15 cellular contexts compared by ENCODE assay signal in the genomic region with DNA sequence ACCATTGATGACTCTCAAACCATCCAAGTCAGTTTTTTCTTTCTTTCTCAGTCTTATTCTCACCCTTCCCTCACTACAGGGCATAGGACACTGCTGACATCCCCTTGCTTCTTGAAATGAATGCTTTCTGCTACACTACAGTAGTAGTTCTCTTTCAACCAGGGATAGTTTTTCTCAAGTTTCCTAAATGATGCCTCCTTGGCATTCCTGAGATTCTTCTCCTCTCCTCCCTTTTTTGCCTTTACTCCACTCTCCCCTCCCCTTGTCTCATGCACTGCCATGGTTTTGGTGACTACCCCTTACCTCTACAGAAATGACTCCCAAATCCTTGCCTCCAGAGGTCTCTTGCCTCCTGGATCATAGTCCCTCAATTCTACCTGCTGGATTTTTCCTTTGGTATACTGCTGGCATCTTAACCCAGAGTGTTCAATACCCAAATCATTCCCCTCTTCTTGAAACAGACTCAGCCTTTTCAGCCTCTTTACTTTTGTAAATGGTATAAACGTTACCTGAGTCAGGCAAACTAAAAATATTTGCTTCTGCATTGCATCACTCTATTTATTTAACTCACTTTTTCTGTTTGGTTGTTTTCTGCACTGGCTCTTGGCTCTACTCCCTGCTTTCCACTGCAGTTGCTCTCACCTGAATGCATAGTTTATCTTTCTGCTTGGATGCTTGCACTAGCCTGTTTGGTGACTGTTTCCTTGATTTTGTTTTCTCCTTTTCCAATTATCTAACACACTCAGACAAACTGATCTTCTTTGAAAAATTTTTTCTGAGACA.
"Had no signal": no experiment of that assay in that cellular context is flagged by ENCODE, and none has a peak within 500 bp of the region (broad histone marks: within the 10 kb centered on the region; RNA-seq: fewer than 3 reads in every experiment).

No MANE protein-coding gene starts in this region.

- H3K9me3 Mint-ChIP-seq: activated T-helper 1 cell treated with anti-CD3 and anti-CD28 coated beads, Interleukin-12 subunit alpha, Interleukin-12 subunit beta, Interleukin-2, Interleukin-4 antibody, amounts not matched to agents 30 ng/mL and 10 ng/mL and 1 ng/mL, durations not matched to agents 14 hours and 24 hours and 36 hours; stimulated activated memory B cell treated with anti-CD40 and anti-IgM and Interleukin-4, amounts not matched to agents 10 μg/mL and 1 μg/mL and 100 μg/mL, for 72 hours had no signal

- ATAC-seq: esophagus mucosa; lower lobe of right lung; stimulated activated memory B cell treated with anti-CD40 and anti-IgM and Interleukin-4, amounts not matched to agents 10 μg/mL and 1 μg/mL and 100 μg/mL, for 72 hours had no signal

- H3K4me1 ChIP-seq: lower lobe of right lung, transverse colon had no signal

- DNase-seq: activated CD4-positive, alpha-beta T cell treated with anti-CD3 and anti-CD28 coated beads, Interleukin-2, amount 10 ng/mL, durations not matched to agents 7 days and 5 days; activated CD4-positive, CD25-positive, alpha-beta regulatory T cell; activated naive CD8-positive, alpha-beta T cell treated with anti-CD3 and anti-CD28 coated beads for 36 hours; amygdala; lower lobe of right lung; midbrain; ovary; transverse colon had no signal

- H3K4me1 Mint-ChIP-seq: activated CD4-positive, alpha-beta T cell treated with anti-CD3 and anti-CD28 coated beads, Interleukin-2, amount 10 ng/mL, durations not matched to agents 7 days and 5 days; activated naive CD8-positive, alpha-beta T cell treated with anti-CD3 and anti-CD28 coated beads for 36 hours; central memory CD8-positive, alpha-beta T cell; stimulated activated memory B cell treated with anti-CD40 and anti-IgM and Interleukin-4, amounts not matched to agents 10 μg/mL and 1 μg/mL and 100 μg/mL, for 72 hours had no signal

- H3K4me3 ChIP-seq: coronary artery, lower lobe of right lung, ovary, transverse colon had no signal

- H3K9me3 ChIP-seq: ovary had no signal

- H3K36me3 ChIP-seq: lower lobe of right lung, ovary, transverse colon had no signal

- H3K36me3 Mint-ChIP-seq: activated naive CD8-positive, alpha-beta T cell treated with anti-CD3 and anti-CD28 coated beads for 36 hours; brain; stimulated activated memory B cell treated with anti-CD40 and anti-IgM and Interleukin-4, amounts not matched to agents 10 μg/mL and 1 μg/mL and 100 μg/mL, for 72 hours had no signal

- H3K27ac Mint-ChIP-seq: activated CD4-positive, alpha-beta T cell treated with anti-CD3 and anti-CD28 coated beads, Interleukin-2, amount 10 ng/mL, durations not matched to agents 7 days and 5 days; activated naive CD8-positive, alpha-beta T cell treated with anti-CD3 and anti-CD28 coated beads for 36 hours; activated T-helper 1 cell treated with anti-CD3 and anti-CD28 coated beads, Interleukin-12 subunit alpha, Interleukin-12 subunit beta, Interleukin-2, Interleukin-4 antibody, amounts not matched to agents 30 ng/mL and 10 ng/mL and 1 ng/mL, durations not matched to agents 14 hours and 24 hours and 36 hours; brain; stimulated activated memory B cell treated with anti-CD40 and anti-IgM and Interleukin-4, amounts not matched to agents 10 μg/mL and 1 μg/mL and 100 μg/mL, for 72 hours; T-helper 1 cell treated with Interleukin-12 subunit alpha and Interleukin-12 subunit beta and Interleukin-4 antibody, amounts not matched to agents 30 μg/mL and 1 μg/mL, for 36 hours had no signal

- H3K27me3 ChIP-seq: ovary, transverse colon had no signal

- H3K27ac ChIP-seq: coronary artery, lower lobe of right lung, ovary, transverse colon had no signal

- H3K4me3 Mint-ChIP-seq: activated CD4-positive, alpha-beta T cell treated with anti-CD3 and anti-CD28 coated beads, Interleukin-2, amount 10 ng/mL, durations not matched to agents 7 days and 5 days; activated naive CD8-positive, alpha-beta T cell treated with anti-CD3 and anti-CD28 coated beads for 36 hours; activated T-helper 1 cell treated with anti-CD3 and anti-CD28 coated beads, Interleukin-12 subunit alpha, Interleukin-12 subunit beta, Interleukin-2, Interleukin-4 antibody, amounts not matched to agents 30 ng/mL and 10 ng/mL and 1 ng/mL, durations not matched to agents 14 hours and 24 hours and 36 hours; brain; central memory CD8-positive, alpha-beta T cell; stimulated activated memory B cell treated with anti-CD40 and anti-IgM and Interleukin-4, amounts not matched to agents 10 μg/mL and 1 μg/mL and 100 μg/mL, for 72 hours; T-helper 1 cell treated with Interleukin-12 subunit alpha and Interleukin-12 subunit beta and Interleukin-4 antibody, amounts not matched to agents 30 μg/mL and 1 μg/mL, for 36 hours had no signal
